9 cellular contexts compared by ENCODE assay signal in genomic region chr5:2546983-2547382, GRCh38.
"Had no signal": no experiment of that assay in that cellular context is flagged by ENCODE, and none has a peak within 500 bp of the region (broad histone marks: within the 10 kb centered on the region; RNA-seq: fewer than 3 reads in every experiment).

No MANE protein-coding gene starts in this region.

- ATAC-seq: GM23338, HCT116 had no signal

- H3K4me1 ChIP-seq: HAP-1 had no signal

- H3K9me3 ChIP-seq: HAP-1 had no signal

- H3K27ac ChIP-seq: GM23248 had no signal

- H2AFZ ChIP-seq: GM23248, GM23338 had no signal

- H3K4me2 ChIP-seq: GM23338 had no signal

- DNase-seq: GM23248, GOT3, H7, H9, HCEC 1CT, HFFc6 had no signal

- H3K4me3 ChIP-seq: GM23248, GM23338, HAP-1 had no signal

- H3K9ac ChIP-seq: GM23248 had no signal

- H3K36me3 ChIP-seq: HAP-1 had no signal
